6 cellular contexts compared by ENCODE assay signal in the genomic region with DNA sequence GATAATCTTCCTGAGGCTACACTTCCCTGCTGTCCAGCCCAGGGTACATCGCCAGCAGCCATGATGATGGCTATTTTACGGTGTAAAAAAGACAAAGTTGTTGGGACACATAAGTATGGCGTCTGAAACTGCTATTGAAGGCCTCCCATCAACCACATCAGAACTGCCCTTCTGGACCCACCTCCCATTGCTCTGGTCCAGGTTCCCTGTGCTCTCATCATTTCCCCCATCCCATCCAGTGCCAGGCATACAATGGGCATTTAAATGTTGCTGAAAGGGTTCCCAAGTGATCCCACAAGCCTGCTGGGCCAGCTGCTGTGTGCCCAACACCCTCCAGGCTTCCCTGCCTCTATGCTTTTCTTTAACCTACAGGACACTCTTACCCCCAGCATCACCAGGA. TPM values are rescaled to one million over a fixed set of nuclear protein-coding genes. Genes with fewer than 3 reads are reported as not detected.
"Had no signal": no experiment of that assay in that cellular context is flagged by ENCODE, and none has a peak within 500 bp of the region (broad histone marks: within the 10 kb centered on the region; RNA-seq: fewer than 3 reads in every experiment).

No MANE protein-coding gene starts in this region.

- H3K9me3 Mint-ChIP-seq: GM23338, H9 had no signal

- H3K4me3 Mint-ChIP-seq: GM23338, H9 had no signal

- ATAC-seq: GM23338 had no signal

- H3K27ac Mint-ChIP-seq: GM23338, H9 had no signal

- DNase-seq: H9, HCEC 1CT, IMR-90 had no signal

RNA-seq across cellular contexts. Expression of gene IL9, which starts 10.6 kb away (rescaled TPM):
- total RNA-seq: GM23338, H1, H9, HT-29, IMR-90 had no signal

RNA-seq across cellular contexts. Expression of gene SLC25A48, which starts 50.6 kb away (rescaled TPM):
- total RNA-seq: HT-29, IMR-90 had no signal
